ENCODE assay signal across 19 cellular contexts in genomic region chr6:110884321-110884720, GRCh38. TPM values are rescaled to one million over a fixed set of nuclear protein-coding genes. Genes with fewer than 3 reads are reported as not detected.
A peak's percentile ranks its signal among the peaks of the same experiment; 100 is the strongest.
DNase-seq lines count a peak whose midpoint lies in the region; ATAC-seq, FAIRE-seq and TF ChIP-seq lines count a peak whose summit lies in the region.
"Had no signal": no experiment of that assay in that cellular context is flagged by ENCODE, and none has a peak within 500 bp of the region (broad histone marks: within the 10 kb centered on the region; RNA-seq: fewer than 3 reads in every experiment).

No MANE protein-coding gene starts in this region.

- POLR2A ChIA-PET in MCF 10A (lab: Yijun Ruan, JAX) (interaction anchor here (0.8 to 4.6 kb wide), 3 partner anchors 8 to 201 kb away, joined by 4 to 26 read pairs (median 5); partner anchors contain the start of gene AMD1), IMR-90 (lab: Charles Lee; ENCODE audit: unreplicated experiment) (interaction anchor here (0.6 kb wide), 1 partner anchor 10 kb away, joined by 3 read pairs; the partner anchor contains the start of gene AMD1), GM12878 (lab: Charles Lee) (interaction anchor here (1.3 kb wide), 1 partner anchor 18 kb away, joined by 3 read pairs; no protein-coding TSS in a partner anchor)

- no peak overlapping the region for H3K18ac ChIP-seq in IMR-90 (ENCODE audit: low read depth, low read length)

- H2BK5ac ChIP-seq in IMR-90 (ENCODE audit: low read depth, low read length, poor library complexity, severe bottlenecking): peak overlapping the region; percentile 11

- no peak for DNase-seq in MCF 10A (ENCODE audit: unreplicated experiment)
- DNase-seq in mammary epithelial cell: no peak
- DNase-seq in IMR-90: no peak
- DNase-seq in GM12878 (ENCODE audit: low read depth, low spot score): no peak
- no peak for DNase-seq in germinal center (ENCODE audit: low spot score)
- no peak for DNase-seq in NCI-H69 (lab: John Stamatoyannopoulos, UW)
- DNase-seq in NCI-H1105 (lab: John Stamatoyannopoulos, UW): no peak
- DNase-seq: activated CD4-positive, alpha-beta T cell treated with anti-CD3 and anti-CD28 coated beads for 4 hours; activated naive CD4-positive, alpha-beta T cell treated with anti-CD3 and anti-CD28 coated beads, Interleukin-2, amount 10 ng/mL, durations not matched to agents 7 days and 5 days; caudate nucleus; EL; head of caudate nucleus; kidney; NCI-H1105 treated with DMSO at 0.1 percent for 48 hours; NCI-H446; Peyer's patch; T-helper 1 cell; transverse colon had no signal

- H4K91ac ChIP-seq in IMR-90 (ENCODE audit: insufficient read depth, low read depth, low read length): no peak overlapping the region

- in situ Hi-C loops in mammary epithelial cell (cut with MboI; ENCODE audit: low sequenced_read_pairs in 2 of 2): loop anchor here (10.0 to 25.0 kb wide), 2 partner anchors 197 to 200 kb away; no protein-coding TSS in a partner anchor
- in situ Hi-C loops in IMR-90 (cut with MboI; ENCODE audit: low sequenced_read_pairs): loop anchor here (5.0 kb wide), 2 partner anchors 202 to 352 kb away; no protein-coding TSS in a partner anchor
- in situ Hi-C loops in GM12878 (cut with MboI): no loop called here

- peak overlapping the region; percentile 46 for H3K27ac Mint-ChIP-seq in MCF 10A (ENCODE audit: low read depth, unreplicated experiment)
- peak overlapping the region; percentile 70 for H3K27ac Mint-ChIP-seq in stimulated activated memory B cell treated with anti-CD40 and anti-IgM and Interleukin-4, amounts not matched to agents 10 μg/mL and 1 μg/mL and 100 μg/mL, for 72 hours
- H3K27ac Mint-ChIP-seq: activated naive CD4-positive, alpha-beta T cell treated with anti-CD3 and anti-CD28 coated beads, Interleukin-2, amount 10 ng/mL, durations not matched to agents 7 days and 5 days had no signal

- CTCF ChIA-PET in MCF 10A (lab: Yijun Ruan, JAX) (interaction anchor here (1.4 kb wide), 1 partner anchor 65 kb away, joined by 3 read pairs; no protein-coding TSS in a partner anchor), mammary epithelial cell (lab: Charles Lee; ENCODE audit: low non-redundant PET) (no interaction called here), IMR-90 (lab: Yijun Ruan, JAX) (no interaction called here), GM12878 (lab: Yijun Ruan, JAX) (no interaction called here)

- no peak overlapping the region for H3K4me3 ChIP-seq in mammary epithelial cell (replicated peaks in 1 of 3; ENCODE audit: insufficient read depth in 1 of 3, low read depth in 2 of 3, low read length in 3 of 3)
- H3K4me3 ChIP-seq in IMR-90 (ENCODE audit: insufficient read depth, low read depth, low read length): no peak overlapping the region
- no peak overlapping the region; the same call in 1 of the 2 replicates for H3K4me3 ChIP-seq in GM12878
- H3K4me3 ChIP-seq: Peyer's patch, transverse colon had no signal

- TF ChIP-seq EP300 in GM12878 (IDR thresholded peaks at IDR 0.05; ENCODE audit: borderline replicate concordance in 1 of 2, control insufficient read depth in 1 of 2, low read depth in 2 of 2, low read length in 2 of 2): no peak

- H3K27ac ChIP-seq in mammary epithelial cell (ENCODE audit: insufficient read depth, low read depth, low read length): no peak overlapping the region
- peak overlapping the region; percentile 45; the same call in 1 of the 2 replicates for H3K27ac ChIP-seq in IMR-90 (ENCODE audit: insufficient read depth, low read length)
- H3K27ac ChIP-seq in GM12878 (ENCODE audit: control insufficient read depth, insufficient read depth): no peak overlapping the region
- H3K27ac ChIP-seq: Peyer's patch, transverse colon had no signal

- RAD21 ChIA-PET in GM12878 (lab: Charles Lee; ENCODE audit: unreplicated experiment): interaction anchor here (4.8 kb wide), 1 partner anchor 69 kb away, joined by 18 read pairs; the partner anchor contains the start of gene CDK19

- no peak for TF ChIP-seq POLR2A in IMR-90 (IDR thresholded peaks at IDR 0.05; ENCODE audit: low read depth, low read length)
- TF ChIP-seq POLR2A in GM12878 (IDR thresholded peaks at IDR 0.05; ENCODE audit: low read depth, low read length): no peak

- no peak overlapping the region for H4K5ac ChIP-seq in IMR-90 (ENCODE audit: low read depth, low read length)

- H3K79me1 ChIP-seq in IMR-90 (ENCODE audit: low read depth in 1 of 2, low read length in 2 of 2): peaks cover 0 to 30% of the 10 kb centered on the region in 2 experiments; a peak in 2 of 4 replicates

- H2AFZ ChIP-seq in mammary epithelial cell (ENCODE audit: low read depth, low read length): no peak overlapping the region
- H2AFZ ChIP-seq in IMR-90 (replicated peaks; ENCODE audit: low read length, poor library complexity): no peak overlapping the region
- no peak overlapping the region for H2AFZ ChIP-seq in GM12878 (ENCODE audit: control insufficient read depth, low read depth, low read length)

- H3K9me1 ChIP-seq in IMR-90 (ENCODE audit: insufficient read depth, low read length): peaks cover 9% of the 10 kb centered on the region; the same call in 1 of the 2 replicates

- H2AK5ac ChIP-seq in IMR-90 (ENCODE audit: low read depth, low read length): no peak overlapping the region

- intact Hi-C loops in MCF 10A (cut with micrococcal nuclease): no loop called here
- intact Hi-C loops in mammary epithelial cell (cut with micrococcal nuclease): no loop called here
- intact Hi-C loops in IMR-90 (cut with micrococcal nuclease): no loop called here
- intact Hi-C loops in GM12878 (cut with micrococcal nuclease; ENCODE audit: unreplicated experiment): no loop called here

- TF ChIP-seq RAD21 in IMR-90 (IDR thresholded peaks at IDR 0.05; ENCODE audit: low read length): no peak
- no peak for TF ChIP-seq RAD21 in GM12878 (IDR thresholded peaks at IDR 0.05; ENCODE audit: insufficient read depth, low read depth, low read length)

- H3K9ac ChIP-seq in mammary epithelial cell (ENCODE audit: insufficient read depth, low read length): no peak overlapping the region
- no peak overlapping the region for H3K9ac ChIP-seq in IMR-90 (ENCODE audit: low read depth, low read length)
- no peak overlapping the region for H3K9ac ChIP-seq in GM12878 (ENCODE audit: control insufficient read depth, insufficient read depth, low read length)

- peaks cover 11% of the 10 kb centered on the region for H3K36me3 ChIP-seq in mammary epithelial cell (ENCODE audit: insufficient read depth, low read length)
- no peaks in the 10 kb centered on the region; the same call in 1 of the 2 replicates for H3K36me3 ChIP-seq in IMR-90 (ENCODE audit: control insufficient read depth, insufficient read depth, low read length)
- H3K36me3 ChIP-seq in GM12878 (ENCODE audit: control insufficient read depth in 2 of 2, insufficient read depth in 2 of 2, low read length in 1 of 2): no peaks in the 10 kb centered on the region
- H3K36me3 ChIP-seq: transverse colon had no signal

- H4K20me1 ChIP-seq in mammary epithelial cell (ENCODE audit: insufficient read depth, low read length): peaks cover 63% of the 10 kb centered on the region
- H4K20me1 ChIP-seq in IMR-90 (ENCODE audit: insufficient read depth, low read length): peaks cover 91% of the 10 kb centered on the region
- peaks cover 7% of the 10 kb centered on the region; the same call in 1 of the 2 replicates for H4K20me1 ChIP-seq in GM12878 (ENCODE audit: control insufficient read depth, insufficient read depth)

- dilution Hi-C loops in mammary epithelial cell (cut with HindIII; ENCODE audit: low sequenced_read_pairs): no loop called here
- dilution Hi-C loops in IMR-90 (cut with HindIII; ENCODE audit: low sequenced_read_pairs, unreplicated experiment): no loop called here

- WGBS in mammary epithelial cell (ENCODE audit: low coverage, missing lambda C conversion rate): 100% methylated on average over 3 of the region's 3 CpGs
- no CpG with 5 or more reads among the region's 3 CpGs for WGBS in IMR-90 (ENCODE audit: extremely low coverage in 2 of 2, insufficient read length in 1 of 2), 2 experiments
- WGBS in GM12878 (ENCODE audit: insufficient coverage, insufficient replicate concordance, low lambda C conversion rate, missing lambda C conversion rate): 38% methylated on average over 3 of the region's 3 CpGs

- no peak overlapping the region for H2BK15ac ChIP-seq in IMR-90 (ENCODE audit: low read depth, low read length)

- no peak overlapping the region; the same call in 1 of the 2 replicates for H3K14ac ChIP-seq in IMR-90 (replicated peaks; ENCODE audit: low read depth, low read length)

- BruUV-seq in MCF 10A (replicated peaks; lab: Mats Ljungman, UMichigan) (no TSS peak), mammary epithelial cell (replicated peaks; lab: Mats Ljungman, UMichigan) (no TSS peak), IMR-90 (replicated peaks; lab: Mats Ljungman, UMichigan) (no TSS peak), GM12878 (replicated peaks; lab: Mats Ljungman, UMichigan) (TSS peak; percentile 18)

- TF ChIP-seq CTCF in MCF 10A (IDR thresholded peaks at IDR 0.05; ENCODE audit: unreplicated experiment) (no peak), mammary epithelial cell (conservative IDR thresholded peaks at IDR 0.05 in 1 of 2, IDR thresholded peaks at IDR 0.05 in 1 of 2; ENCODE audit: extremely low read depth in 1 of 2, insufficient read depth in 1 of 2, low read depth in 1 of 2, low read length in 2 of 2) (no peak), IMR-90 (conservative IDR thresholded peaks at IDR 0.05; ENCODE audit: low read depth, low read length) (no peak), GM12878 (IDR thresholded peaks at IDR 0.05 in 2 of 3, conservative IDR thresholded peaks at IDR 0.05 in 1 of 3; ENCODE audit: control insufficient read depth in 2 of 3, extremely low read depth in 1 of 3, insufficient read depth in 1 of 3, low read depth in 3 of 3, low read length in 3 of 3) (no peak)

- H3K27me3 Mint-ChIP-seq in MCF 10A (ENCODE audit: insufficient read depth, unreplicated experiment): no peaks in the 10 kb centered on the region
- no peaks in the 10 kb centered on the region for H3K27me3 Mint-ChIP-seq in stimulated activated memory B cell treated with anti-CD40 and anti-IgM and Interleukin-4, amounts not matched to agents 10 μg/mL and 1 μg/mL and 100 μg/mL, for 72 hours
- H3K27me3 Mint-ChIP-seq: activated naive CD4-positive, alpha-beta T cell treated with anti-CD3 and anti-CD28 coated beads, Interleukin-2, amount 10 ng/mL, durations not matched to agents 7 days and 5 days had no signal

- SMC1A ChIA-PET in GM12878 (lab: Charles Lee; ENCODE audit: uncharacterized antibody, unreplicated experiment): no interaction called here

- peaks cover 17% of the 10 kb centered on the region for H3K36me3 Mint-ChIP-seq in MCF 10A (ENCODE audit: insufficient read depth, unreplicated experiment)
- H3K36me3 Mint-ChIP-seq in stimulated activated memory B cell treated with anti-CD40 and anti-IgM and Interleukin-4, amounts not matched to agents 10 μg/mL and 1 μg/mL and 100 μg/mL, for 72 hours: peaks cover 16% of the 10 kb centered on the region

- H3K9me3 ChIP-seq in mammary epithelial cell (replicated peaks; ENCODE audit: insufficient read depth, low read length): no peaks in the 10 kb centered on the region
- no peaks in the 10 kb centered on the region for H3K9me3 ChIP-seq in IMR-90 (ENCODE audit: control insufficient read depth, insufficient read depth, low read length)
- no peaks in the 10 kb centered on the region for H3K9me3 ChIP-seq in GM12878 (replicated peaks; ENCODE audit: control insufficient read depth, insufficient read depth, low read length)
- H3K9me3 ChIP-seq: Peyer's patch, transverse colon had no signal

- H3K4me2 ChIP-seq in mammary epithelial cell (ENCODE audit: insufficient read depth, low read depth, low read length) (no peak overlapping the region), IMR-90 (ENCODE audit: low read depth, low read length) (no peak overlapping the region), GM12878 (ENCODE audit: control insufficient read depth, insufficient read depth) (peak overlapping the region; percentile 32)

- H2BK120ac ChIP-seq in IMR-90 (ENCODE audit: low read depth, low read length): no peak overlapping the region

- no peaks in the 10 kb centered on the region for H3K9me3 Mint-ChIP-seq in MCF 10A (ENCODE audit: unreplicated experiment)
- no peaks in the 10 kb centered on the region for H3K9me3 Mint-ChIP-seq in stimulated activated memory B cell treated with anti-CD40 and anti-IgM and Interleukin-4, amounts not matched to agents 10 μg/mL and 1 μg/mL and 100 μg/mL, for 72 hours
- H3K9me3 Mint-ChIP-seq: activated naive CD4-positive, alpha-beta T cell treated with anti-CD3 and anti-CD28 coated beads, Interleukin-2, amount 10 ng/mL, durations not matched to agents 7 days and 5 days had no signal

- ATAC-seq in IMR-90 (ENCODE audit: low read depth): no peak
- ATAC-seq in GM12878: no peak; the same call in 2 of the 3 replicates
- no peak for ATAC-seq in stimulated activated memory B cell treated with anti-CD40 and anti-IgM and Interleukin-4, amounts not matched to agents 10 μg/mL and 1 μg/mL and 100 μg/mL, for 72 hours

- no peak overlapping the region for H3K4ac ChIP-seq in IMR-90 (ENCODE audit: low read depth, low read length)

- H3K27me3 ChIP-seq in mammary epithelial cell (ENCODE audit: insufficient read depth, low read length): no peaks in the 10 kb centered on the region
- H3K27me3 ChIP-seq in IMR-90 (ENCODE audit: control insufficient read depth, insufficient read depth, low read length): no peaks in the 10 kb centered on the region
- no peaks in the 10 kb centered on the region for H3K27me3 ChIP-seq in GM12878 (replicated peaks in 1 of 2; ENCODE audit: control insufficient read depth in 2 of 2, insufficient read depth in 2 of 2, low read length in 1 of 2)
- H3K27me3 ChIP-seq: Peyer's patch, transverse colon had no signal

- no peak overlapping the region for H3K4me3 Mint-ChIP-seq in MCF 10A (ENCODE audit: unreplicated experiment)
- H3K4me3 Mint-ChIP-seq in stimulated activated memory B cell treated with anti-CD40 and anti-IgM and Interleukin-4, amounts not matched to agents 10 μg/mL and 1 μg/mL and 100 μg/mL, for 72 hours: peak overlapping the region; percentile 12
- H3K4me3 Mint-ChIP-seq: activated naive CD4-positive, alpha-beta T cell treated with anti-CD3 and anti-CD28 coated beads, Interleukin-2, amount 10 ng/mL, durations not matched to agents 7 days and 5 days had no signal

- H4K8ac ChIP-seq in IMR-90 (ENCODE audit: low read depth in 2 of 2, low read length in 2 of 2): no peak overlapping the region

- peak; percentile 23 for FAIRE-seq in GM12878 (lab: Jason Lieb, UNC)
- FAIRE-seq: kidney had no signal

- peaks cover 100% of the 10 kb centered on the region for H3K79me2 ChIP-seq in mammary epithelial cell (ENCODE audit: insufficient read depth, low read length)
- H3K79me2 ChIP-seq in GM12878 (ENCODE audit: control insufficient read depth, insufficient read depth, low read length): peaks cover 99% of the 10 kb centered on the region

- H3K56ac ChIP-seq in IMR-90 (ENCODE audit: extremely low read depth, insufficient read depth, low read length): no peak overlapping the region

- H3K4me1 ChIP-seq in mammary epithelial cell (ENCODE audit: insufficient read depth, low read length): peaks cover 16% of the 10 kb centered on the region
- H3K4me1 ChIP-seq in IMR-90 (ENCODE audit: control insufficient read depth, insufficient read depth, low read length): peaks cover 16% of the 10 kb centered on the region
- peaks cover 59% of the 10 kb centered on the region for H3K4me1 ChIP-seq in GM12878 (ENCODE audit: control insufficient read depth, insufficient read depth, low read length)

- no peak overlapping the region for H2BK20ac ChIP-seq in IMR-90 (ENCODE audit: low read depth, low read length)

- peaks cover 36% of the 10 kb centered on the region for H3K4me1 Mint-ChIP-seq in MCF 10A (ENCODE audit: insufficient read depth, unreplicated experiment)
- peaks cover 86% of the 10 kb centered on the region for H3K4me1 Mint-ChIP-seq in stimulated activated memory B cell treated with anti-CD40 and anti-IgM and Interleukin-4, amounts not matched to agents 10 μg/mL and 1 μg/mL and 100 μg/mL, for 72 hours

- no peak overlapping the region for H3K23ac ChIP-seq in IMR-90 (ENCODE audit: low read depth, low read length)

- H2AK9ac ChIP-seq in IMR-90 (replicated peaks; ENCODE audit: low read depth, low read length, poor library complexity): no peak overlapping the region

RNA-seq across cellular contexts. Expression of gene AMD1, which starts 9.7 kb away (rescaled TPM):
- total RNA-seq in MCF 10A (2022) (77.8 and 121 TPM in 2 replicates), mammary epithelial cell (10 to 100 TPM; 69.7 to 97.5 TPM), IMR-90 (2012; rRNA removed) (65.8 and 117 TPM in 2 replicates), GM12878 (2014; rRNA removed) (83.1 and 106 TPM in 2 replicates), GM12878 (2014; rRNA removed; fragmentation: Illumina TruSeq; extraction: Trizol) (110 and 116 TPM in 2 replicates), GM12878 (2021) (73.6 and 75.0 TPM in 2 replicates)
- polyA plus RNA-seq in mammary epithelial cell (68.4 TPM), IMR-90 (2012; rRNA removed) (32.2 TPM in 2 replicates), GM12878 (2011; rRNA removed) (75.0 and 103 TPM in 2 replicates), GM12878 (2014; fragmentation: Illumina TruSeq; extraction: Trizol) (107 and 134 TPM in 2 replicates), GM12878 (2014; fragmentation: Nextera tagmentation; extraction: Ambion mirVana) (10 to 100 TPM; 59.6 to 75.5 TPM), GM12878 (2014; rRNA removed) (45.3 and 58.2 TPM in 2 replicates), GM12878 (2016; fragmentation: Nextera tagmentation; extraction: Ambion mirVana) (10 to 100 TPM; 87.3 to 92.8 TPM)
- polyA minus RNA-seq in mammary epithelial cell: 51.4 TPM
- polyA plus RNA-seq in IMR-90 (2012; cell fraction: cytosol; rRNA removed): 3.7 and 14.1 TPM in 2 replicates
- 1.5 and 17.5 TPM in 2 replicates for polyA plus RNA-seq in IMR-90 (2012; cell fraction: nucleus; rRNA removed; ENCODE audit: low replicate concordance)
- 97.3 and 103 TPM in 2 replicates for total RNA-seq in GM12878 (2013; cell fraction: nucleolus; rRNA removed)
- polyA plus RNA-seq in GM12878 (2011; ENCODE audit: low read depth): 27.9 TPM
- polyA plus RNA-seq in GM12878 (2011; cell fraction: cytosol; rRNA removed): 27.1 and 32.5 TPM in 2 replicates
- polyA plus RNA-seq in GM12878 (2011; cell fraction: nucleus; rRNA removed): 26.5 and 33.9 TPM in 2 replicates
- 48.5 and 57.6 TPM in 2 replicates for polyA plus RNA-seq in GM12878 (2012)
- polyA minus RNA-seq in GM12878 (2011; rRNA and poly(A)+ RNA removed): 49.9 and 71.1 TPM in 2 replicates
- polyA minus RNA-seq in GM12878 (2011; cell fraction: cytosol; rRNA and poly(A)+ RNA removed): 31.4 and 34.3 TPM in 2 replicates
- 21.2 and 39.3 TPM in 2 replicates for polyA minus RNA-seq in GM12878 (2011; cell fraction: nucleus; rRNA and poly(A)+ RNA removed)
